8 cellular contexts compared by ENCODE assay signal in genomic region chr10:23437987-23438546, GRCh38. TPM values are rescaled to one million over a fixed set of nuclear protein-coding genes. Genes with fewer than 3 reads are reported as not detected.
A peak's percentile ranks its signal among the peaks of the same experiment; 100 is the strongest.
DNase-seq lines count a peak whose midpoint lies in the region; ATAC-seq and TF ChIP-seq lines count a peak whose summit lies in the region.

No MANE protein-coding gene starts in this region.

- no peaks in the 10 kb centered on the region for H3K27me3 Mint-ChIP-seq in natural killer cell (ENCODE audit: low read depth in 2 of 2)

- peak overlapping the region; percentile 94 for H3K4me3 Mint-ChIP-seq in natural killer cell

- H3K9me3 ChIP-seq in MG63, result no peaks in the 10 kb centered on the region

- ATAC-seq in natural killer cell (no peak), GM21737 (IDR thresholded peaks at IDR 0.05; ENCODE audit: unreplicated experiment) (no peak), GM19351 (IDR thresholded peaks at IDR 0.05; ENCODE audit: unreplicated experiment) (no peak)

- H3K27ac Mint-ChIP-seq in natural killer cell, result peak overlapping the region; percentile 87 to 91

- no peaks in the 10 kb centered on the region for H3K36me3 Mint-ChIP-seq in natural killer cell

- peaks cover 30 to 35% of the 10 kb centered on the region in 2 donors for H3K4me1 Mint-ChIP-seq in natural killer cell

- no peak for DNase-seq in AG09309 (ENCODE audit: low read depth)
- no peak for DNase-seq in MG63
- DNase-seq in dermis blood vessel endothelial cell, result peak; percentile 2
- DNase-seq in natural killer cell, result no peak
- DNase-seq in DMS153 (lab: John Stamatoyannopoulos, UW), result no peak
- DNase-seq in activated CD4-positive, alpha-beta T cell treated with anti-CD3 and anti-CD28 coated beads, Interleukin-2, amount 50 U/mL, for 4 hours, result no peak

- TF ChIP-seq CTCF in AG09309 (IDR thresholded peaks at IDR 0.05; ENCODE audit: control insufficient read depth, insufficient read depth, low read depth, low read length, missing control alignments) (no peak), natural killer cell (IDR thresholded peaks at IDR 0.05) (no peak)

- H3K4me3 ChIP-seq in AG09309 (ENCODE audit: control insufficient read depth, low read depth, low read length) (peak overlapping the region; percentile 60), MG63 (peak overlapping the region; percentile 67)

- H3K36me3 ChIP-seq in MG63, result no peaks in the 10 kb centered on the region

- no peaks in the 10 kb centered on the region for H3K27me3 ChIP-seq in MG63

- intact Hi-C loops in natural killer cell (cut with micrococcal nuclease), result no loop called here

- no peaks in the 10 kb centered on the region for H3K9me3 Mint-ChIP-seq in natural killer cell

RNA-seq across cellular contexts. Expression of gene OTUD1, which starts 0.8 kb away (rescaled TPM):
- 3.5 and 3.8 TPM in 2 replicates for total RNA-seq in MG63 (2014; rRNA removed; shearing (Covaris generic); ENCODE audit: low replicate concordance)
- 8.4 and 9.9 TPM in 2 replicates for total RNA-seq in dermis blood vessel endothelial cell
- total RNA-seq in natural killer cell, result 10 to 100 TPM; 24.8 to 49.3 (median 45.5) TPM
